In genomic region chr2:45013229-45014015, GRCh38 we compare ENCODE assay signal across 11 cellular contexts. TPM values are rescaled to one million over a fixed set of nuclear protein-coding genes. Genes with fewer than 3 reads are reported as not detected.
DNase-seq lines count a peak whose midpoint lies in the region; ATAC-seq and TF ChIP-seq lines count a peak whose summit lies in the region.
"Had no signal": no experiment of that assay in that cellular context is flagged by ENCODE, and none has a peak within 500 bp of the region (broad histone marks: within the 10 kb centered on the region; RNA-seq: fewer than 3 reads in every experiment).

No MANE protein-coding gene starts in this region.

- peaks cover 75% of the 10 kb centered on the region for H3K27me3 ChIP-seq in kidney epithelial cell (ENCODE audit: control insufficient read depth, insufficient read depth, low read length)
- H3K27me3 ChIP-seq in subcutaneous abdominal adipose tissue (ENCODE audit: control insufficient read depth in 5 of 5, insufficient read depth in 4 of 5, low read length in 5 of 5) = peaks cover 3 to 41% (median 16%) of the 10 kb centered on the region in 5 donors

- peaks cover 7 to 62% (median 43%) of the 10 kb centered on the region in 5 donors for H3K4me1 ChIP-seq in subcutaneous abdominal adipose tissue (ENCODE audit: control insufficient read depth in 5 of 5, insufficient read depth in 5 of 5, low read length in 5 of 5)

- no peaks in the 10 kb centered on the region for H3K36me3 ChIP-seq in kidney epithelial cell (ENCODE audit: control insufficient read depth, insufficient read depth, low read length)
- H3K36me3 ChIP-seq in subcutaneous abdominal adipose tissue (ENCODE audit: control insufficient read depth in 5 of 5, insufficient read depth in 5 of 5, low read length in 5 of 5) = no peaks in the 10 kb centered on the region

- no peak overlapping the region for H3K27ac Mint-ChIP-seq in naive thymus-derived CD8-positive, alpha-beta T cell
- H3K27ac Mint-ChIP-seq: activated naive CD8-positive, alpha-beta T cell had no signal

- H3K4me3 ChIP-seq in cardiac fibroblast (replicated peaks in 1 of 2; ENCODE audit: low read depth in 2 of 2, low read length in 2 of 2) = peak overlapping the region; percentile 25 to 48
- peak overlapping the region; percentile 17 for H3K4me3 ChIP-seq in kidney epithelial cell (ENCODE audit: low read depth, low read length)
- peak overlapping the region in 4 of 5 donors; percentile 39 to 60 (median 56) for H3K4me3 ChIP-seq in subcutaneous abdominal adipose tissue (ENCODE audit: low read depth in 1 of 5, low read length in 5 of 5)

- no peak for ATAC-seq in naive thymus-derived CD8-positive, alpha-beta T cell
- no peak for ATAC-seq in GM18519 (IDR thresholded peaks at IDR 0.05; ENCODE audit: low FRiP score, unreplicated experiment)
- ATAC-seq: activated CD4-positive, CD25-positive, alpha-beta regulatory T cell treated with anti-CD3 and anti-CD28 coated beads, Interleukin-2, amount 50 U/mL, for 24 hours had no signal

- peaks cover 0 to 2% (median 0%) of the 10 kb centered on the region in 9 donors for H3K9me3 Mint-ChIP-seq in naive thymus-derived CD8-positive, alpha-beta T cell

- peak overlapping the region in 1 of 5 donors; percentile 53 for H3K9ac ChIP-seq in subcutaneous abdominal adipose tissue (ENCODE audit: low read length in 5 of 5)

- DNase-seq in DMS53 (lab: John Stamatoyannopoulos, UW) (peak; percentile 79), DMS53 treated with DMSO at 0.1 percent for 48 hours (lab: John Stamatoyannopoulos, UW; ENCODE audit: unreplicated experiment) (no peak), cardiac fibroblast (ENCODE audit: low read depth in 2 of 2) (no peak), kidney epithelial cell (ENCODE audit: low read depth) (no peak), NCI-H226 (no peak)
- DNase-seq in naive thymus-derived CD8-positive, alpha-beta T cell = no peak
- DNase-seq: NCI-H187 treated with DMSO at 0.1 percent for 48 hours had no signal

- H3K27ac ChIP-seq in subcutaneous abdominal adipose tissue (ENCODE audit: low read depth, low read length) = no peak overlapping the region

- POLR2A ChIA-PET in naive thymus-derived CD8-positive, alpha-beta T cell (lab: Charles Lee) = no interaction called here

- H3K4me3 Mint-ChIP-seq in naive thymus-derived CD8-positive, alpha-beta T cell = peak overlapping the region in 2 of 10 donors; percentile 41 to 42

- no peak for TF ChIP-seq CTCF in cardiac fibroblast (IDR thresholded peaks at IDR 0.05; ENCODE audit: low read depth, low read length)
- TF ChIP-seq CTCF in kidney epithelial cell (IDR thresholded peaks at IDR 0.05; ENCODE audit: insufficient read depth, low read length, poor library complexity, severe bottlenecking) = no peak

- H3K27me3 Mint-ChIP-seq in naive thymus-derived CD8-positive, alpha-beta T cell = peaks cover 22 to 81% (median 62%) of the 10 kb centered on the region in 5 donors

- peaks cover 5 to 37% (median 31%) of the 10 kb centered on the region in 4 donors for H3K4me1 Mint-ChIP-seq in naive thymus-derived CD8-positive, alpha-beta T cell

- H3K9me3 ChIP-seq in subcutaneous abdominal adipose tissue (ENCODE audit: control insufficient read depth in 5 of 5, low read length in 5 of 5) = no peaks in the 10 kb centered on the region

- peaks cover 0 to 3% (median 0%) of the 10 kb centered on the region in 3 donors for H3K36me3 Mint-ChIP-seq in naive thymus-derived CD8-positive, alpha-beta T cell
- H3K36me3 Mint-ChIP-seq: activated naive CD8-positive, alpha-beta T cell had no signal

RNA-seq across cellular contexts. Expression of gene SIX2, which starts 4.2 kb away (rescaled TPM):
- 0.27 and 0.96 TPM in 2 replicates for total RNA-seq in kidney epithelial cell
- total RNA-seq in naive thymus-derived CD8-positive, alpha-beta T cell = not detected
- polyA plus RNA-seq in naive thymus-derived CD8-positive, alpha-beta T cell = not detected
